14 cellular contexts compared by ENCODE assay signal in the genomic region with DNA sequence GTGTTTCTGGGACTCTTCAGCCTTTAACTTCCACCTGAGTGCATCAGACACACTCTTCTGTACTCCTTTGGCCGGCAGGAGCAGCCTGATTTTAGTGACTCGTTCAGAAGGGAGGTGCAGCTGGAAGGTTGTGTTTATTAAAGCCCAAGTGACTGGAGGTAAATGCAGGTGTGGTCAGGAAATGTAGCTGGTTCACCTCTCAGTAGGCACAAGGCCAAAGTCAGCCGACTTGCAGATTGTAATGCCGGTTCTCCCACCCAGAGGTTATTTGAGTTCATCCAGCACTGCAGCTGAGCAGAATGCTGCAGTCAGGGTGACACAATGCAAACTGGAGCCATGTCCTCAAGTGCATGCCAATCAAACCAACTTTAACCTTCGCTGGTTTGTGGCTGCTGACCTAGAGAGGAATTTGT.
DNase-seq lines count a peak whose midpoint lies in the region; ATAC-seq and TF ChIP-seq lines count a peak whose summit lies in the region.
"Had no signal": no experiment of that assay in that cellular context is flagged by ENCODE, and none has a peak within 500 bp of the region (broad histone marks: within the 10 kb centered on the region; RNA-seq: fewer than 3 reads in every experiment).

No MANE protein-coding gene starts in this region.

- no peak overlapping the region for H3K9ac ChIP-seq in liver (ENCODE audit: low read depth in 1 of 2, low read length in 2 of 2)
- H3K9ac ChIP-seq: neural progenitor cell had no signal

- peak in 2 of 3 donors; percentile 12 to 43 for TF ChIP-seq POLR2A in body of pancreas (IDR thresholded peaks at IDR 0.05)
- no peak for TF ChIP-seq POLR2A in ovary (IDR thresholded peaks at IDR 0.05)

- peaks cover 32% of the 10 kb centered on the region for H3K4me1 ChIP-seq in body of pancreas
- peaks cover 2 to 23% (median 15%) of the 10 kb centered on the region in 4 donors for H3K4me1 ChIP-seq in liver (ENCODE audit: control insufficient read depth in 4 of 4, insufficient read depth in 4 of 4, low read length in 3 of 4)
- H3K4me1 ChIP-seq in tibial artery: peaks cover 0 to 22% (median 6%) of the 10 kb centered on the region in 4 donors
- H3K4me1 ChIP-seq in ovary (ENCODE audit: insufficient read depth): no peaks in the 10 kb centered on the region
- H3K4me1 ChIP-seq: neural progenitor cell had no signal

- H3K4me3 ChIP-seq in body of pancreas (no peak overlapping the region), liver (ENCODE audit: low read depth in 1 of 3, low read length in 3 of 3) (no peak overlapping the region), tibial artery (no peak overlapping the region), ovary (no peak overlapping the region)
- H3K4me3 ChIP-seq: neural progenitor cell had no signal

- ATAC-seq in body of pancreas (peak; percentile 95), HG02973 (IDR thresholded peaks at IDR 0.05; ENCODE audit: unreplicated experiment) (no peak)
- ATAC-seq: T-cell had no signal

- intact Hi-C loops in body of pancreas (cut with DNase I) (no loop called here), tibial artery (cut with DNase I; ENCODE audit: low total_unique reads) (no loop called here), ovary (cut with DNase I) (no loop called here)

- TF ChIP-seq EP300 in ovary (IDR thresholded peaks at IDR 0.05): no peak

- H3K36me3 ChIP-seq in body of pancreas (replicated peaks in 1 of 2; ENCODE audit: insufficient read depth in 1 of 2, low read depth in 2 of 2) (no peaks in the 10 kb centered on the region), liver (ENCODE audit: control insufficient read depth in 4 of 4, insufficient read depth in 3 of 4, low read depth in 1 of 4, low read length in 3 of 4) (no peaks in the 10 kb centered on the region), tibial artery (no peaks in the 10 kb centered on the region), ovary (no peaks in the 10 kb centered on the region)
- H3K36me3 ChIP-seq: neural progenitor cell had no signal

- no peak for TF ChIP-seq CTCF in body of pancreas (IDR thresholded peaks at IDR 0.05)
- TF ChIP-seq CTCF in liver (IDR thresholded peaks at IDR 0.05; ENCODE audit: low read depth, low read length, missing input control): no peak
- no peak for TF ChIP-seq CTCF in tibial artery (IDR thresholded peaks at IDR 0.05)
- TF ChIP-seq CTCF in ovary (IDR thresholded peaks at IDR 0.05): no peak

- peak; percentile 5 to 60 for TF ChIP-seq RAD21 in liver (IDR thresholded peaks at IDR 0.05)

- peak; percentile 67 for DNase-seq in DMS53 treated with DMSO at 0.1 percent for 48 hours (lab: John Stamatoyannopoulos, UW; ENCODE audit: unreplicated experiment)
- peak; percentile 22 for DNase-seq in NCI-H146 treated with DMSO at 0.1 percent for 48 hours (lab: John Stamatoyannopoulos, UW; ENCODE audit: unreplicated experiment)
- peak; percentile 88 to 98 (median 96) for DNase-seq in body of pancreas
- no peak for DNase-seq in activated CD8-positive, alpha-beta memory T cell treated with anti-CD3 and anti-CD28 coated beads, Interleukin-2, amount 50 U/mL, for 4 hours
- no peak for DNase-seq in tibial artery
- no peak for DNase-seq in ovary
- DNase-seq: activated T-cell treated with anti-CD3 and anti-CD28 coated beads for 4 hours; CD4-positive, alpha-beta T cell; cerebellar nuclear complex; glutamatergic neuron; T-cell had no signal

- peak overlapping the region; percentile 1 to 80 (median 66) for H3K27ac ChIP-seq in body of pancreas
- no peak overlapping the region for H3K27ac ChIP-seq in liver (ENCODE audit: low read depth in 1 of 2, low read length in 2 of 2)
- H3K27ac ChIP-seq in tibial artery: no peak overlapping the region
- H3K27ac ChIP-seq in ovary: no peak overlapping the region
- H3K27ac ChIP-seq: neural progenitor cell had no signal

- H3K9me3 ChIP-seq in body of pancreas (no peaks in the 10 kb centered on the region), liver (ENCODE audit: control insufficient read depth in 4 of 4, low read length in 3 of 4) (no peaks in the 10 kb centered on the region), tibial artery (no peaks in the 10 kb centered on the region), ovary (no peaks in the 10 kb centered on the region)

- H3K27me3 ChIP-seq in body of pancreas (no peaks in the 10 kb centered on the region), liver (ENCODE audit: control insufficient read depth in 4 of 4, insufficient read depth in 4 of 4, low read length in 3 of 4) (no peaks in the 10 kb centered on the region), tibial artery (peaks cover 0 to 3% of the 10 kb centered on the region in 2 donors), ovary (no peaks in the 10 kb centered on the region)
- H3K27me3 ChIP-seq: neural progenitor cell had no signal

- WGBS in body of pancreas, 2 donors: 6 to 11% methylated on average over 5 of the region's 5 CpGs
- 28% methylated on average over 5 of the region's 5 CpGs for WGBS in liver
- 17 to 40% (median 24%) methylated on average over 5 of the region's 5 CpGs for WGBS in ovary, 3 donors

TF ChIP-seq in liver, 16 proteins besides CTCF, POLR2A, EP300 and RAD21:
- TF ChIP-seq HNF4A (conservative IDR thresholded peaks at IDR 0.05): peak; percentile 5 to 62
- peak; percentile 12 for TF ChIP-seq YY1 (IDR thresholded peaks at IDR 0.05)
- TF ChIP-seq RXRA (IDR thresholded peaks at IDR 0.05): peak; percentile 66 to 92
- no peak for TF ChIP-seq EGR1 (IDR thresholded peaks at IDR 0.05; ENCODE audit: low read depth in 2 of 2)
- TF ChIP-seq, protein P1, sequence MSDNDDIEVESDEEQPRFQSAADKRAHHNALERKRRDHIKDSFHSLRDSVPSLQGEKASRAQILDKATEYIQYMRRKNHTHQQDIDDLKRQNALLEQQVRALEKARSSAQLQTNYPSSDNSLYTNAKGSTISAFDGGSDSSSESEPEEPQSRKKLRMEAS (IDR thresholded peaks at IDR 0.05): no peak
- peak; percentile 46 for TF ChIP-seq SP1 (IDR thresholded peaks at IDR 0.05)
- TF ChIP-seq, protein P2, sequence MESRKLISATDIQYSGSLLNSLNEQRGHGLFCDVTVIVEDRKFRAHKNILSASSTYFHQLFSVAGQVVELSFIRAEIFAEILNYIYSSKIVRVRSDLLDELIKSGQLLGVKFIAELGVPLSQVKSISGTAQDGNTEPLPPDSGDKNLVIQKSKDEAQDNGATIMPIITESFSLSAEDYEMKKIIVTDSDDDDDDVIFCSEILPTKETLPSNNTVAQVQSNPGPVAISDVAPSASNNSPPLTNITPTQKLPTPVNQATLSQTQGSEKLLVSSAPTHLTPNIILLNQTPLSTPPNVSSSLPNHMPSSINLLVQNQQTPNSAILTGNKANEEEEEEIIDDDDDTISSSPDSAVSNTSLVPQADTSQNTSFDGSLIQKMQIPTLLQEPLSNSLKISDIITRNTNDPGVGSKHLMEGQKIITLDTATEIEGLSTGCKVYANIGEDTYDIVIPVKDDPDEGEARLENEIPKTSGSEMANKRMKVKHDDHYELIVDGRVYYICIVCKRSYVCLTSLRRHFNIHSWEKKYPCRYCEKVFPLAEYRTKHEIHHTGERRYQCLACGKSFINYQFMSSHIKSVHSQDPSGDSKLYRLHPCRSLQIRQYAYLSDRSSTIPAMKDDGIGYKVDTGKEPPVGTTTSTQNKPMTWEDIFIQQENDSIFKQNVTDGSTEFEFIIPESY (IDR thresholded peaks at IDR 0.05): no peak
- no peak for TF ChIP-seq TAF1 (conservative IDR thresholded peaks at IDR 0.05)
TF ChIP-seq in liver: peak in this region for 4.

Comparison
In these comparisons a context has a peak if more than half of its experiments do, and no peak if none do; other contexts are left out.
1. DNase-seq: peak in DMS53 treated with DMSO at 0.1 percent for 48 hours (single experiment), NCI-H146 treated with DMSO at 0.1 percent for 48 hours (single experiment) and body of pancreas (4 of 4); none in activated CD8-positive, alpha-beta memory T cell treated with anti-CD3 and anti-CD28 coated beads, Interleukin-2, amount 50 U/mL, for 4 hours (single experiment), tibial artery (0 of 2) and ovary (0 of 5).
2. H3K27ac ChIP-seq: peak in body of pancreas (4 of 4); none in liver (0 of 2), tibial artery (0 of 2) and ovary (0 of 2).